ENCODE assay signal across 21 cellular contexts in the genomic region with DNA sequence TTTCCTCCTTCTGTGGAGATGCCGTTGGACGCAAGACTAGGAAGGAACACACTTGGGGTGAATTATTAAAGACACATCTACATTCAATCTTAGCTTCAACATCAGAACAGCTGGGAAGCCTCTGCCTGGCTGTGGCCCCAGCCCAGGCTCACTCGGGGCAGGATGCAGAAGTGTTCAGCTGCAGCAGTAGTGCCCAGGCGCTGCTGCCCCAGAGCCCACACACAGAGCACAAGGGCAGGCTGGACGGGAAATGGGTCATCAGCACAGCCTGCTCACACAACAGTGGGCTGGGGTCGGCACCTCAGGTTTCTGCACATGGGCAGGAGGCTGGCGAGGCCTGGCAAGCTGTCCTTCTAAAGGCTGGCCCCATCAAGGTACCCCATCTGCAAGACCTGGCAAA.
"Had no signal": no experiment of that assay in that cellular context is flagged by ENCODE, and none has a peak within 500 bp of the region (broad histone marks: within the 10 kb centered on the region; RNA-seq: fewer than 3 reads in every experiment).

No MANE protein-coding gene starts in this region.

- H3K27me3 Mint-ChIP-seq: activated CD4-positive, alpha-beta T cell treated with anti-CD3 and anti-CD28 coated beads, Interleukin-2, amount 10 ng/mL, durations not matched to agents 24 days and 14 days; natural killer cell treated with Interleukin-12 subunit alpha and Interleukin-12 subunit beta and Interleukin-15 and Interleukin-18, amount 100 ng/mL, for 72 hours; progenitor cell of endocrine pancreas; stimulated activated naive CD8-positive, alpha-beta T cell treated with anti-CD3 and anti-CD28 coated beads, Interleukin-15, Interleukin-2, amounts not matched to agents 100 ng/mL and 50 ng/mL, for 24 hours; type B pancreatic cell had no signal

- H3K27me3 ChIP-seq: brain microvascular endothelial cell, right atrium auricular region, suprapubic skin had no signal

- H3K27ac Mint-ChIP-seq: activated CD4-positive, alpha-beta T cell treated with anti-CD3 and anti-CD28 coated beads, Interleukin-2, amount 10 ng/mL, durations not matched to agents 24 days and 14 days; activated CD8-positive, alpha-beta T cell treated with anti-CD3 and anti-CD28 coated beads, Interleukin-2, amount 10 ng/mL, durations not matched to agents 7 days and 5 days; natural killer cell treated with Interleukin-12 subunit alpha and Interleukin-12 subunit beta and Interleukin-15 and Interleukin-18, amount 100 ng/mL, for 72 hours; progenitor cell of endocrine pancreas; stimulated activated naive CD8-positive, alpha-beta T cell treated with anti-CD3 and anti-CD28 coated beads, Interleukin-15, Interleukin-2, amounts not matched to agents 100 ng/mL and 50 ng/mL, for 24 hours; T-helper 1 cell treated with Interleukin-12 subunit alpha and Interleukin-12 subunit beta and Interleukin-4 antibody, amounts not matched to agents 30 μg/mL and 1 μg/mL, for 36 hours; type B pancreatic cell had no signal

- H3K9me3 ChIP-seq: right atrium auricular region, suprapubic skin had no signal

- DNase-seq: activated CD4-positive, alpha-beta T cell treated with anti-CD3 and anti-CD28 coated beads, Interleukin-2, amount 10 ng/mL, durations not matched to agents 24 days and 14 days; activated CD4-positive, CD25-positive, alpha-beta regulatory T cell; activated CD8-positive, alpha-beta T cell treated with anti-CD3 and anti-CD28 coated beads, Interleukin-2, amount 10 ng/mL, durations not matched to agents 7 days and 5 days; activated naive CD4-positive, alpha-beta T cell; activated T-cell treated with anti-CD3 and anti-CD28 coated beads for 4 hours; brain microvascular endothelial cell; cortex of kidney; effector CD4-positive, alpha-beta T cell; foreskin fibroblast; left cardiac atrium; occipital lobe; small intestine; stimulated activated CD4-positive, alpha-beta T cell treated with anti-CD3 and anti-CD28 coated beads, Interleukin-4, amount 100 ng/mL, for 4 hours; stimulated activated CD8-positive, alpha-beta memory T cell treated with anti-CD3 and anti-CD28 coated beads, Interleukin-4, amount 100 ng/mL, for 48 hours had no signal

- H3K9me3 Mint-ChIP-seq: activated CD4-positive, alpha-beta T cell treated with anti-CD3 and anti-CD28 coated beads, Interleukin-2, amount 10 ng/mL, durations not matched to agents 24 days and 14 days; natural killer cell treated with Interleukin-12 subunit alpha and Interleukin-12 subunit beta and Interleukin-15 and Interleukin-18, amount 100 ng/mL, for 72 hours; stimulated activated naive CD8-positive, alpha-beta T cell treated with anti-CD3 and anti-CD28 coated beads, Interleukin-15, Interleukin-2, amounts not matched to agents 100 ng/mL and 50 ng/mL, for 24 hours; T-helper 1 cell treated with Interleukin-12 subunit alpha and Interleukin-12 subunit beta and Interleukin-4 antibody, amounts not matched to agents 30 μg/mL and 1 μg/mL, for 36 hours; type B pancreatic cell had no signal

- H3K4me3 Mint-ChIP-seq: activated CD4-positive, alpha-beta T cell treated with anti-CD3 and anti-CD28 coated beads, Interleukin-2, amount 10 ng/mL, durations not matched to agents 24 days and 14 days; activated CD8-positive, alpha-beta T cell treated with anti-CD3 and anti-CD28 coated beads, Interleukin-2, amount 10 ng/mL, durations not matched to agents 7 days and 5 days; natural killer cell treated with Interleukin-12 subunit alpha and Interleukin-12 subunit beta and Interleukin-15 and Interleukin-18, amount 100 ng/mL, for 72 hours; stimulated activated naive CD8-positive, alpha-beta T cell treated with anti-CD3 and anti-CD28 coated beads, Interleukin-15, Interleukin-2, amounts not matched to agents 100 ng/mL and 50 ng/mL, for 24 hours; T-helper 1 cell treated with Interleukin-12 subunit alpha and Interleukin-12 subunit beta and Interleukin-4 antibody, amounts not matched to agents 30 μg/mL and 1 μg/mL, for 36 hours; type B pancreatic cell had no signal

- ATAC-seq: activated CD8-positive, alpha-beta T cell treated with anti-CD3 and anti-CD28 coated beads, Interleukin-2, amount 10 ng/mL, durations not matched to agents 7 days and 5 days; natural killer cell treated with Interleukin-12 subunit alpha and Interleukin-12 subunit beta and Interleukin-15 and Interleukin-18, amount 100 ng/mL, for 72 hours had no signal

- H3K4me3 ChIP-seq: right atrium auricular region, suprapubic skin had no signal

- H3K27ac ChIP-seq: brain microvascular endothelial cell, right atrium auricular region, suprapubic skin had no signal
